Comparison of ENCODE assay signal across 12 cellular contexts in genomic region chr9:134204991-134205578, GRCh38. TPM values are rescaled to one million over a fixed set of nuclear protein-coding genes. Genes with fewer than 3 reads are reported as not detected.
DNase-seq lines count a peak whose midpoint lies in the region; ATAC-seq, FAIRE-seq and TF ChIP-seq lines count a peak whose summit lies in the region.
"Had no signal": no experiment of that assay in that cellular context is flagged by ENCODE, and none has a peak within 500 bp of the region (broad histone marks: within the 10 kb centered on the region; RNA-seq: fewer than 3 reads in every experiment).

No MANE protein-coding gene starts in this region.

- H3K79me2 ChIP-seq in endothelial cell of umbilical vein (ENCODE audit: control insufficient read depth, insufficient read depth, low read length): no peaks in the 10 kb centered on the region

- no peak overlapping the region for H3K4me3 Mint-ChIP-seq in stimulated activated effector memory CD8-positive, alpha-beta T cell treated with anti-CD3 and anti-CD28 coated beads, Interleukin-12 subunit alpha, Interleukin-12 subunit beta, amount 100 ng/mL, for 72 hours
- H3K4me3 Mint-ChIP-seq in CD8-positive, alpha-beta memory T cell: no peak overlapping the region
- H3K4me3 Mint-ChIP-seq: stimulated activated naive CD8-positive, alpha-beta T cell treated with anti-CD3 and anti-CD28 coated beads, Interleukin-15, Interleukin-2, amounts not matched to agents 100 ng/mL and 50 ng/mL, for 24 hours had no signal

- ATAC-seq in right lobe of liver (peak; percentile 27 to 49 (median 42)), GM21619 (IDR thresholded peaks at IDR 0.05; ENCODE audit: unreplicated experiment) (no peak)
- ATAC-seq in stimulated activated effector memory CD8-positive, alpha-beta T cell treated with anti-CD3 and anti-CD28 coated beads, Interleukin-12 subunit alpha, Interleukin-12 subunit beta, amount 100 ng/mL, for 72 hours: no peak

- H3K36me3 ChIP-seq in endothelial cell of umbilical vein (ENCODE audit: control insufficient read depth in 2 of 2, extremely low read depth in 1 of 2, insufficient read depth in 2 of 2, low read length in 2 of 2) (no peaks in the 10 kb centered on the region), right lobe of liver (no peaks in the 10 kb centered on the region), HAP-1 (replicated peaks) (no peaks in the 10 kb centered on the region)
- H3K36me3 ChIP-seq in CD8-positive, alpha-beta memory T cell (ENCODE audit: insufficient read depth, low read length): no peaks in the 10 kb centered on the region

- H3K27me3 ChIP-seq in endothelial cell of umbilical vein (ENCODE audit: control insufficient read depth in 2 of 2, insufficient read depth in 2 of 2, low read length in 2 of 2) (peaks cover 2 to 18% of the 10 kb centered on the region in 2 experiments), right lobe of liver (no peaks in the 10 kb centered on the region), HAP-1 (ENCODE audit: low read depth) (no peaks in the 10 kb centered on the region)
- H3K27me3 ChIP-seq in CD8-positive, alpha-beta memory T cell (ENCODE audit: insufficient read depth, low read length, poor library complexity, severe bottlenecking): no peaks in the 10 kb centered on the region

- intact Hi-C loops in endothelial cell of umbilical vein (cut with micrococcal nuclease) (no loop called here), right lobe of liver (cut with DNase I) (no loop called here)

- no peaks in the 10 kb centered on the region for H3K9me3 Mint-ChIP-seq in stimulated activated effector memory CD8-positive, alpha-beta T cell treated with anti-CD3 and anti-CD28 coated beads, Interleukin-12 subunit alpha, Interleukin-12 subunit beta, amount 100 ng/mL, for 72 hours
- H3K9me3 Mint-ChIP-seq in CD8-positive, alpha-beta memory T cell: peaks cover 3 to 12% (median 3%) of the 10 kb centered on the region in 5 donors

- TF ChIP-seq POLR2A in endothelial cell of umbilical vein (IDR thresholded peaks at IDR 0.05; ENCODE audit: low read depth, low read length) (no peak), right lobe of liver (IDR thresholded peaks at IDR 0.05) (no peak)

- no peak overlapping the region for H3K4me3 ChIP-seq in endothelial cell of umbilical vein (replicated peaks in 1 of 3; ENCODE audit: insufficient read depth in 1 of 3, low read depth in 1 of 3, low read length in 3 of 3)
- H3K4me3 ChIP-seq in right lobe of liver: no peak overlapping the region
- H3K4me3 ChIP-seq in CD8-positive, alpha-beta memory T cell (ENCODE audit: low read length): no peak overlapping the region
- H3K4me3 ChIP-seq in HAP-1: no peak overlapping the region

- no peaks in the 10 kb centered on the region for H3K36me3 Mint-ChIP-seq in stimulated activated effector memory CD8-positive, alpha-beta T cell treated with anti-CD3 and anti-CD28 coated beads, Interleukin-12 subunit alpha, Interleukin-12 subunit beta, amount 100 ng/mL, for 72 hours
- H3K36me3 Mint-ChIP-seq in CD8-positive, alpha-beta memory T cell: peaks cover 0 to 8% (median 0%) of the 10 kb centered on the region in 3 donors

- H3K27ac Mint-ChIP-seq in stimulated activated effector memory CD8-positive, alpha-beta T cell treated with anti-CD3 and anti-CD28 coated beads, Interleukin-12 subunit alpha, Interleukin-12 subunit beta, amount 100 ng/mL, for 72 hours: peak overlapping the region; percentile 24
- H3K27ac Mint-ChIP-seq in CD8-positive, alpha-beta memory T cell: peak overlapping the region in 1 of 8 donors; percentile 2
- H3K27ac Mint-ChIP-seq: stimulated activated naive CD8-positive, alpha-beta T cell treated with anti-CD3 and anti-CD28 coated beads, Interleukin-15, Interleukin-2, amounts not matched to agents 100 ng/mL and 50 ng/mL, for 24 hours had no signal

- no TSS peak for BruUV-seq in endothelial cell of umbilical vein (replicated peaks; lab: Mats Ljungman, UMichigan)

- no peak overlapping the region for H3K9ac ChIP-seq in endothelial cell of umbilical vein (replicated peaks; ENCODE audit: extremely low read depth, insufficient read depth, low read length)

- H2AFZ ChIP-seq in endothelial cell of umbilical vein (ENCODE audit: low read depth, low read length): no peak overlapping the region

- no peak overlapping the region for H3K27ac ChIP-seq in endothelial cell of umbilical vein (ENCODE audit: insufficient read depth, low read depth, low read length)
- H3K27ac ChIP-seq in right lobe of liver: peak overlapping the region; percentile 26 to 43 (median 39)
- no peak overlapping the region for H3K27ac ChIP-seq in CD8-positive, alpha-beta memory T cell (ENCODE audit: low read depth, low read length)

- WGBS in right lobe of liver (ENCODE audit: insufficient coverage, low coverage, low lambda C conversion rate, missing lambda C conversion rate): 51% methylated on average over 9 of the region's 15 CpGs

- no peaks in the 10 kb centered on the region for H4K20me1 ChIP-seq in endothelial cell of umbilical vein (replicated peaks; ENCODE audit: control insufficient read depth, extremely low read depth, insufficient read depth, low read length)

- H3K4me2 ChIP-seq in endothelial cell of umbilical vein (ENCODE audit: insufficient read depth, low read length): no peak overlapping the region

- H3K9me3 ChIP-seq in endothelial cell of umbilical vein (replicated peaks; ENCODE audit: control insufficient read depth, insufficient read depth, low read length): no peaks in the 10 kb centered on the region
- no peaks in the 10 kb centered on the region for H3K9me3 ChIP-seq in right lobe of liver
- H3K9me3 ChIP-seq in CD8-positive, alpha-beta memory T cell (ENCODE audit: low read length): no peaks in the 10 kb centered on the region
- H3K9me3 ChIP-seq in HAP-1: no peaks in the 10 kb centered on the region

- H3K9me1 ChIP-seq in endothelial cell of umbilical vein (replicated peaks; ENCODE audit: control insufficient read depth, extremely low read depth, insufficient read depth, low read length): no peaks in the 10 kb centered on the region

- no peak for TF ChIP-seq CTCF in endothelial cell of umbilical vein (IDR thresholded peaks at IDR 0.05; ENCODE audit: extremely low read depth in 1 of 2, insufficient read depth in 1 of 2, low read depth in 1 of 2, low read length in 2 of 2)
- TF ChIP-seq CTCF in right lobe of liver (IDR thresholded peaks at IDR 0.05): no peak

- in situ Hi-C loops in HAP-1 (cut with MboI; ENCODE audit: low sequenced_read_pairs): no loop called here

- peak; percentile 28 for FAIRE-seq in endothelial cell of umbilical vein (lab: Jason Lieb, UNC)

- peaks cover 0 to 7% of the 10 kb centered on the region in 2 donors for H3K27me3 Mint-ChIP-seq in CD8-positive, alpha-beta memory T cell
- H3K27me3 Mint-ChIP-seq: stimulated activated naive CD8-positive, alpha-beta T cell treated with anti-CD3 and anti-CD28 coated beads, Interleukin-15, Interleukin-2, amounts not matched to agents 100 ng/mL and 50 ng/mL, for 24 hours had no signal

- CTCF ChIA-PET in endothelial cell of umbilical vein (lab: Charles Lee): no interaction called here
- CTCF ChIA-PET in CD8-positive, alpha-beta memory T cell (lab: Charles Lee): interaction anchor here (1.4 kb wide), 1 partner anchor 34 kb away, joined by 3 read pairs; no protein-coding TSS in a partner anchor

- no peaks in the 10 kb centered on the region for H3K4me1 Mint-ChIP-seq in stimulated activated effector memory CD8-positive, alpha-beta T cell treated with anti-CD3 and anti-CD28 coated beads, Interleukin-12 subunit alpha, Interleukin-12 subunit beta, amount 100 ng/mL, for 72 hours
- no peaks in the 10 kb centered on the region for H3K4me1 Mint-ChIP-seq in CD8-positive, alpha-beta memory T cell

- POLR2A ChIA-PET in endothelial cell of umbilical vein (lab: Charles Lee): no interaction called here
- POLR2A ChIA-PET in CD8-positive, alpha-beta memory T cell (lab: Charles Lee): no interaction called here

- dilution Hi-C loops in endothelial cell of umbilical vein (cut with MboI; ENCODE audit: extremely low pct_ligation_motif_present, low sequenced_read_pairs): no loop called here

- H3K4me1 ChIP-seq in endothelial cell of umbilical vein (ENCODE audit: control insufficient read depth, extremely low read depth, insufficient read depth, low read length) (peaks cover 8% of the 10 kb centered on the region), right lobe of liver (peaks cover 0 to 29% (median 7%) of the 10 kb centered on the region in 4 donors), HAP-1 (no peaks in the 10 kb centered on the region)
- no peaks in the 10 kb centered on the region for H3K4me1 ChIP-seq in CD8-positive, alpha-beta memory T cell (ENCODE audit: insufficient read depth, low read length)

- DNase-seq in NCI-H69 (lab: John Stamatoyannopoulos, UW): peak; percentile 52
- DNase-seq in endothelial cell of umbilical vein (ENCODE audit: low read depth, low spot score): no peak
- peak; percentile 43 to 62 (median 43) for DNase-seq in right lobe of liver
- no peak for DNase-seq in stimulated activated effector memory CD8-positive, alpha-beta T cell treated with anti-CD3 and anti-CD28 coated beads, Interleukin-12 subunit alpha, Interleukin-12 subunit beta, amount 100 ng/mL, for 72 hours (ENCODE audit: low spot score in 2 of 2)
- DNase-seq in iPS-NIHi11 (ENCODE audit: low spot score): no peak
- DNase-seq in CD8-positive, alpha-beta memory T cell: no peak
- DNase-seq in HAP-1 (ENCODE audit: low spot score in 2 of 2): no peak
- DNase-seq: NCI-H226; RPMI8226; stimulated activated CD4-positive, alpha-beta T cell treated with anti-CD3 and anti-CD28 coated beads, Interleukin-2, amount 100 ng/mL, for 24 hours had no signal

TF ChIP-seq in endothelial cell of umbilical vein, 7 proteins besides CTCF, POLR2A, EP300 and RAD21 (continues in another document):
- TF ChIP-seq EZH2 (IDR thresholded peaks at IDR 0.05; ENCODE audit: borderline replicate concordance, low read depth, low read length, severe bottlenecking) (no peak), MAX (IDR thresholded peaks at IDR 0.05; ENCODE audit: insufficient read depth, insufficient read length) (no peak), MYC (IDR thresholded peaks at IDR 0.05; ENCODE audit: low read depth, low read length) (no peak)

RNA-seq across cellular contexts. Expression of gene RNU6ATAC, which starts 40.7 kb away (rescaled TPM):
- 116 and 164 TPM in 2 replicates for total RNA-seq in endothelial cell of umbilical vein
- not detected in 2 replicates for polyA plus RNA-seq in endothelial cell of umbilical vein
- not detected in 2 replicates for polyA plus RNA-seq in endothelial cell of umbilical vein (2011; cell fraction: cytosol; rRNA removed)
- not detected in 2 replicates for polyA plus RNA-seq in endothelial cell of umbilical vein (2011; cell fraction: nucleus; rRNA removed)
- polyA plus RNA-seq in endothelial cell of umbilical vein (2012): not detected in 2 replicates
- polyA minus RNA-seq in endothelial cell of umbilical vein: under 0.01 TPM in 2 replicates
- polyA minus RNA-seq in endothelial cell of umbilical vein (2011; cell fraction: cytosol; rRNA and poly(A)+ RNA removed): 3,090 TPM
- polyA minus RNA-seq in endothelial cell of umbilical vein (2011; cell fraction: nucleus; rRNA and poly(A)+ RNA removed): under 0.01 TPM in 1 of 2 replicates, not detected in the other
- 10 to 100 TPM in 4 of 6 experiments, not detected in 2; 17.4 to 91.1 (median 42.6) TPM for total RNA-seq in right lobe of liver
- total RNA-seq in CD8-positive, alpha-beta memory T cell: 10 to 100 TPM in 1 of 2 experiments, 1 to 10 TPM in 1; 9.7 to 15.5 TPM
- polyA plus RNA-seq in CD8-positive, alpha-beta memory T cell: not detected

Comparison
In these comparisons a context has a peak if more than half of its experiments do, and no peak if none do; other contexts are left out.
1. DNase-seq: peak in NCI-H69 (single experiment) and right lobe of liver (3 of 3); none in endothelial cell of umbilical vein (single experiment), stimulated activated effector memory CD8-positive, alpha-beta T cell treated with anti-CD3 and anti-CD28 coated beads, Interleukin-12 subunit alpha, Interleukin-12 subunit beta, amount 100 ng/mL, for 72 hours (0 of 2), iPS-NIHi11 (single experiment), CD8-positive, alpha-beta memory T cell (0 of 5) and HAP-1 (0 of 2).
2. H3K27ac ChIP-seq: peak in right lobe of liver (3 of 3); none in endothelial cell of umbilical vein (single experiment) and CD8-positive, alpha-beta memory T cell (single experiment).
3. ATAC-seq: peak in right lobe of liver (4 of 4); none in stimulated activated effector memory CD8-positive, alpha-beta T cell treated with anti-CD3 and anti-CD28 coated beads, Interleukin-12 subunit alpha, Interleukin-12 subunit beta, amount 100 ng/mL, for 72 hours (single experiment) and GM21619 (single experiment).